ENCODE assay signal across 1 cellular context in genomic region chr1:6601049-6601864, GRCh38.
A peak's percentile ranks its signal among the peaks of the same experiment; 100 is the strongest.
TF ChIP-seq lines count a peak whose summit lies in the region.

No MANE protein-coding gene starts in this region.

TF ChIP-seq in HepG2, 621 proteins besides CTCF, POLR2A, EP300 and RAD21 (continued from another document and continues in another):
- TF ChIP-seq GMEB1 (CRISPR knock-in tag; IDR thresholded peaks at IDR 0.05; ENCODE audit: borderline replicate concordance) (no peak), MTA1 (CRISPR knock-in tag; IDR thresholded peaks at IDR 0.05; ENCODE audit: borderline replicate concordance) (no peak), PRDM15 (CRISPR knock-in tag; IDR thresholded peaks at IDR 0.05) (0 out of 2 replicates have a peak, but pooled peaks have one; percentile 23), ZNF7 (CRISPR knock-in tag; IDR thresholded peaks at IDR 0.05) (no peak), ELK4 (CRISPR knock-in tag; IDR thresholded peaks at IDR 0.05; ENCODE audit: borderline replicate concordance) (peak; percentile 21; the same call in 1 of the 2 replicates), SYNCRIP (IDR thresholded peaks at IDR 0.05; ENCODE audit: insufficient read depth, low read depth, low read length) (no peak), ZNF841 (CRISPR knock-in tag; IDR thresholded peaks at IDR 0.05; ENCODE audit: borderline replicate concordance) (no peak), GMEB2 (CRISPR knock-in tag; IDR thresholded peaks at IDR 0.05; ENCODE audit: low read depth) (no peak), SMAD9 (CRISPR knock-in tag; IDR thresholded peaks at IDR 0.05) (no peak), HMGXB4 (CRISPR knock-in tag; IDR thresholded peaks at IDR 0.05; ENCODE audit: borderline replicate concordance in 1 of 2, low read depth in 1 of 2) (no peak; a peak in 1 of 4 replicates), ZNF510 (CRISPR knock-in tag; IDR thresholded peaks at IDR 0.05; ENCODE audit: low read depth) (no peak), FIP1L1 (IDR thresholded peaks at IDR 0.05; ENCODE audit: borderline replicate concordance, insufficient read depth, low read depth, low read length) (no peak), CCAR2 (optimal IDR thresholded peaks at IDR 0.05; ENCODE audit: low read depth, low read length) (no peak), CHCHD3 (CRISPR knock-in tag; IDR thresholded peaks at IDR 0.05) (no peak), PRPF4 (IDR thresholded peaks at IDR 0.05; ENCODE audit: low read depth, low read length, poor library complexity, severe bottlenecking) (no peak), AFF4 (CRISPR knock-in tag; IDR thresholded peaks at IDR 0.05) (no peak), HOXA9 (CRISPR knock-in tag; IDR thresholded peaks at IDR 0.05; ENCODE audit: borderline replicate concordance) (no peak), TFE3 (CRISPR knock-in tag; IDR thresholded peaks at IDR 0.05) (peak; percentile 93), TGIF2 (CRISPR knock-in tag; IDR thresholded peaks at IDR 0.05) (no peak), TBL1XR1 (IDR thresholded peaks at IDR 0.05; ENCODE audit: borderline replicate concordance, low read length, partially characterized antibody) (no peak), CBX5 (CRISPR knock-in tag; IDR thresholded peaks at IDR 0.05; ENCODE audit: borderline replicate concordance) (no peak), HMG20A (CRISPR knock-in tag; IDR thresholded peaks at IDR 0.05; ENCODE audit: borderline replicate concordance) (no peak), NCOA2 (CRISPR knock-in tag; IDR thresholded peaks at IDR 0.05) (no peak), ZZZ3 (CRISPR knock-in tag; IDR thresholded peaks at IDR 0.05; ENCODE audit: borderline replicate concordance) (no peak), REL (CRISPR knock-in tag; conservative IDR thresholded peaks at IDR 0.05) (no peak; the same call in 1 of the 2 replicates), SKI (IDR thresholded peaks at IDR 0.05; ENCODE audit: partially characterized antibody) (no peak), BHLHE40 (IDR thresholded peaks at IDR 0.05; ENCODE audit: low read length) (no peak), ADNP (CRISPR knock-in tag; IDR thresholded peaks at IDR 0.05) (no peak), HMGA1 (CRISPR knock-in tag; conservative IDR thresholded peaks at IDR 0.05) (no peak), GATAD1 (CRISPR knock-in tag; IDR thresholded peaks at IDR 0.05) (peak; percentile 59; the same call in 1 of the 2 replicates), TCF12 (IDR thresholded peaks at IDR 0.05) (no peak), TCF12 (CRISPR knock-in tag; IDR thresholded peaks at IDR 0.05) (no peak), ZNF710 (CRISPR knock-in tag; IDR thresholded peaks at IDR 0.05; ENCODE audit: borderline replicate concordance) (0 out of 2 replicates have a peak, but pooled peaks have one; percentile 20), TFAP4 (IDR thresholded peaks at IDR 0.05; ENCODE audit: borderline replicate concordance, low read depth) (no peak), NCOA5 (CRISPR knock-in tag; IDR thresholded peaks at IDR 0.05) (no peak), E2F1 (CRISPR knock-in tag; IDR thresholded peaks at IDR 0.05) (no peak), CC2D1A (CRISPR knock-in tag; IDR thresholded peaks at IDR 0.05) (no peak), NFKB2 (CRISPR knock-in tag; IDR thresholded peaks at IDR 0.05; ENCODE audit: borderline replicate concordance) (no peak)
